Comparison of ENCODE assay signal across 8 cellular contexts in genomic region chr11:101914349-101914736, GRCh38. TPM values are rescaled to one million over a fixed set of nuclear protein-coding genes. Genes with fewer than 3 reads are reported as not detected.
DNase-seq lines count a peak whose midpoint lies in the region; ATAC-seq and TF ChIP-seq lines count a peak whose summit lies in the region.

No MANE protein-coding gene starts in this region.

- TF ChIP-seq POLR2A in Peyer's patch (IDR thresholded peaks at IDR 0.05) (no peak), esophagus muscularis mucosa (IDR thresholded peaks at IDR 0.05; ENCODE audit: low read depth) (no peak)

- H4K20me1 ChIP-seq in osteoblast (ENCODE audit: insufficient read depth, low read length), result no peaks in the 10 kb centered on the region

- peak overlapping the region; percentile 73 to 84 (median 77) for H3K4me3 ChIP-seq in Peyer's patch
- H3K4me3 ChIP-seq in esophagus muscularis mucosa, result peak overlapping the region; percentile 67 to 93 (median 79)
- H3K4me3 ChIP-seq in osteoblast (ENCODE audit: insufficient read depth, low read length), result peak overlapping the region; percentile 80

- peak overlapping the region; percentile 91 for H3K4me2 ChIP-seq in osteoblast (ENCODE audit: insufficient read depth, low read length)

- H3K79me2 ChIP-seq in osteoblast (ENCODE audit: insufficient read depth, low read length), result peaks cover 3% of the 10 kb centered on the region

- no peak for TF ChIP-seq EP300 in esophagus muscularis mucosa (IDR thresholded peaks at IDR 0.05)

- H3K4me1 ChIP-seq in Peyer's patch (peaks cover 0 to 11% (median 3%) of the 10 kb centered on the region in 4 donors), esophagus muscularis mucosa (peaks cover 11 to 38% (median 35%) of the 10 kb centered on the region in 4 donors), osteoblast (ENCODE audit: insufficient read depth, low read length) (peaks cover 36% of the 10 kb centered on the region)

- H2AFZ ChIP-seq in osteoblast (ENCODE audit: low read length), result peak overlapping the region; percentile 86

- intact Hi-C loops in esophagus muscularis mucosa (cut with DNase I), result loop anchor here (5.0 kb wide), 1 partner anchor 37 kb away; no protein-coding TSS in a partner anchor

- WGBS in esophagus muscularis mucosa, result 5% methylated on average over 6 of the region's 6 CpGs

- no peak for ATAC-seq in HG02678 (IDR thresholded peaks at IDR 0.05; ENCODE audit: unreplicated experiment)

- H3K27me3 ChIP-seq in Peyer's patch (no peaks in the 10 kb centered on the region), esophagus muscularis mucosa (no peaks in the 10 kb centered on the region), osteoblast (ENCODE audit: insufficient read depth, low read length) (no peaks in the 10 kb centered on the region)

- H3K27ac ChIP-seq in Peyer's patch, result peak overlapping the region; percentile 81 to 86 (median 82)
- peak overlapping the region; percentile 86 to 91 (median 87) for H3K27ac ChIP-seq in esophagus muscularis mucosa (replicated peaks in 1 of 4)
- H3K27ac ChIP-seq in osteoblast (ENCODE audit: low read depth, low read length), result peak overlapping the region; percentile 92

- no peak for TF ChIP-seq CTCF in Peyer's patch (IDR thresholded peaks at IDR 0.05)
- no peak for TF ChIP-seq CTCF in esophagus muscularis mucosa (IDR thresholded peaks at IDR 0.05)
- no peak for TF ChIP-seq CTCF in osteoblast (IDR thresholded peaks at IDR 0.05; ENCODE audit: extremely low read depth, low read depth, low read length)

- no peaks in the 10 kb centered on the region for H3K9me3 ChIP-seq in Peyer's patch
- H3K9me3 ChIP-seq in esophagus muscularis mucosa, result no peaks in the 10 kb centered on the region
- H3K9me3 ChIP-seq in osteoblast (ENCODE audit: low read depth, low read length), result no peaks in the 10 kb centered on the region

- DNase-seq in Daoy (ENCODE audit: low read depth), result peak; percentile 34
- DNase-seq in Peyer's patch, result no peak
- no peak for DNase-seq in esophagus muscularis mucosa (ENCODE audit: extremely low spot score)
- DNase-seq in osteoblast (ENCODE audit: insufficient read length, low spot score, missing footprints), result peak; percentile 6
- DNase-seq in cerebellar nuclear complex (lab: John Stamatoyannopoulos, UW), result no peak
- DNase-seq in iPS-NIHi7 (ENCODE audit: extremely low spot score), result no peak
- no peak for DNase-seq in GDM1 (lab: John Stamatoyannopoulos, UW)

- H3K36me3 ChIP-seq in Peyer's patch (no peaks in the 10 kb centered on the region), esophagus muscularis mucosa (no peaks in the 10 kb centered on the region), osteoblast (ENCODE audit: insufficient read depth, low read length) (no peaks in the 10 kb centered on the region)

RNA-seq across cellular contexts. Expression of gene CEP126, which starts 0.5 kb away (rescaled TPM):
- total RNA-seq in Daoy (2014; rRNA removed; shearing (Covaris generic)), result 0.80 and 0.92 TPM in 2 replicates
- total RNA-seq in Peyer's patch (10 to 100 TPM in 1 of 4 donors, 1 to 10 TPM in 3; 2.0 to 12.4 (median 4.2) TPM), esophagus muscularis mucosa (10 to 100 TPM in 2 of 4 donors, 1 to 10 TPM in 2; 6.6 to 11.3 (median 10.1) TPM), osteoblast (3.6 and 4.1 TPM in 2 replicates)

RNA-seq across cellular contexts. Expression of gene ANGPTL5, which starts 2.0 kb away (rescaled TPM):
- total RNA-seq in Daoy (2014; rRNA removed; shearing (Covaris generic)), result not detected in 2 replicates
- total RNA-seq in Peyer's patch (not detected), esophagus muscularis mucosa (1 to 10 TPM in 1 of 4 donors, under 1 TPM in 3; 0.17 to 1.0 (median 0.62) TPM), osteoblast (1.2 and 1.8 TPM in 2 replicates)

Comparison
In these comparisons a context has a peak if more than half of its experiments do, and no peak if none do; other contexts are left out.
1. DNase-seq: peak in Daoy (single experiment) and osteoblast (single experiment); none in Peyer's patch (0 of 3), esophagus muscularis mucosa (single experiment), cerebellar nuclear complex (0 of 2), iPS-NIHi7 (single experiment) and GDM1 (single experiment).
2. Peak in every context shown above with its lines, with median percentiles within 50 percentile points of each other: H3K27ac ChIP-seq and H3K4me3 ChIP-seq.